In the genomic region with DNA sequence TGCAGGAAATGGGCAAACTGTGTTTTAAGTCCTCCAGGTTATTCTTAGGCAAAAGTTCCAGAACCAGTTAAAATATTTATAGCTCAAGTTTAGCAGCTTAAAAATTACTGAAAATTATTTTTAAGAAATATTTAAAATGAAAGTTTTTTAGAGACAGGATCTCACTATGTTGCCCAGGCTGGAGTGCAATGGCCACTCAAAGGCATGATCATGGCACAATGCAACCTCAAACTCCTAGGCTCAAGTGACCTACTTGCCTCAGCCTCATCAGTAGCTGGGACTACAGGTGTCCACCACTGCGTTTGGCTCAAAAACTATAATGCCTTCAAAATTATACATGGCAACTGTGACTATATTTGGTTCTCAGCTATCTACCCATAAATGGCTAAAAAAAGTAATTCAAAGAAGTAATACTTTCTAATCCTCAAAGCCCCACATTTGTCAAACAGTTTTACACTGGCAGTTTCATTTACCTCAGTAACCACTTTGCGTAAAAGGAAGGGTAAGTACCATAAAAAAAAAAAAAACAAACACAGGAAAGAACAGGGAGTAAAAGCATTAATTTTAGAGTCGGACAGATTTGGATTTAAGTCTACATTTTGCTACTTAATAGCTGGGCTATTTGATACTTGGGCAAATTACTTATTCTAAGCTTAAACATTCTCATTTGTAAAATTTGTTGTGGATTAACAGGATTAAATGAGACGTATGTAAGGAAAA, we compare ENCODE assay signal across 33 cellular contexts.
"Had no signal": no experiment of that assay in that cellular context is flagged by ENCODE, and none has a peak within 500 bp of the region (broad histone marks: within the 10 kb centered on the region; RNA-seq: fewer than 3 reads in every experiment).

No MANE protein-coding gene starts in this region.

- H3K4me3 Mint-ChIP-seq: activated naive CD4-positive, alpha-beta T cell treated with anti-CD3 and anti-CD28 coated beads for 36 hours; activated naive CD8-positive, alpha-beta T cell treated with anti-CD3 and anti-CD28 coated beads for 36 hours; effector memory CD8-positive, alpha-beta T cell; naive thymus-derived CD8-positive, alpha-beta T cell; stimulated activated naive CD8-positive, alpha-beta T cell treated with anti-CD3 and anti-CD28 coated beads, Interleukin-15, amount 100 ng/mL, for 72 hours; T-helper 1 cell treated with Interleukin-12 subunit alpha and Interleukin-12 subunit beta and Interleukin-4 antibody, amounts not matched to agents 30 μg/mL and 1 μg/mL, for 36 hours had no signal

- H3K27me3 ChIP-seq: brain microvascular endothelial cell, neutrophil, pancreas, upper lobe of left lung, vagina had no signal

- H3K27ac Mint-ChIP-seq: activated naive CD4-positive, alpha-beta T cell treated with anti-CD3 and anti-CD28 coated beads for 36 hours; activated naive CD8-positive, alpha-beta T cell treated with anti-CD3 and anti-CD28 coated beads for 36 hours; stimulated activated naive CD8-positive, alpha-beta T cell treated with anti-CD3 and anti-CD28 coated beads, Interleukin-15, amount 100 ng/mL, for 72 hours; T-helper 1 cell treated with Interleukin-12 subunit alpha and Interleukin-12 subunit beta and Interleukin-4 antibody, amounts not matched to agents 30 μg/mL and 1 μg/mL, for 36 hours had no signal

- H3K36me3 ChIP-seq: brain microvascular endothelial cell, pancreas, vagina had no signal

- H3K9me3 Mint-ChIP-seq: activated naive CD4-positive, alpha-beta T cell treated with anti-CD3 and anti-CD28 coated beads for 36 hours; activated naive CD8-positive, alpha-beta T cell treated with anti-CD3 and anti-CD28 coated beads for 36 hours; effector memory CD8-positive, alpha-beta T cell; naive thymus-derived CD8-positive, alpha-beta T cell had no signal

- ATAC-seq: effector memory CD8-positive, alpha-beta T cell; esophagus mucosa; left colon; naive thymus-derived CD8-positive, alpha-beta T cell; pancreas; psoas muscle; stimulated activated naive CD8-positive, alpha-beta T cell treated with anti-CD3 and anti-CD28 coated beads, Interleukin-15, amount 100 ng/mL, for 72 hours had no signal

- H3K27me3 Mint-ChIP-seq: activated naive CD8-positive, alpha-beta T cell treated with anti-CD3 and anti-CD28 coated beads for 36 hours; effector memory CD8-positive, alpha-beta T cell; naive thymus-derived CD8-positive, alpha-beta T cell; stimulated activated naive CD8-positive, alpha-beta T cell treated with anti-CD3 and anti-CD28 coated beads, Interleukin-15, amount 100 ng/mL, for 72 hours had no signal

- H3K9me3 ChIP-seq: neutrophil, pancreas, SK-N-SH, upper lobe of left lung, vagina had no signal

- FAIRE-seq: astrocyte, endothelial cell of umbilical vein, kidney, pancreas had no signal

- H3K9ac ChIP-seq: SK-N-SH had no signal

- DNase-seq: activated CD4-positive, alpha-beta T cell treated with anti-CD3 and anti-CD28 coated beads for 1 hour; activated CD4-positive, alpha-beta T cell treated with anti-CD3 and anti-CD28 coated beads, Interleukin-2, amount 50 U/mL, for 1 hour; activated CD8-positive, alpha-beta memory T cell treated with anti-CD3 and anti-CD28 coated beads for 24 hours; activated effector memory CD4-positive, alpha-beta T cell treated with anti-CD3 and anti-CD28 coated beads, Interleukin-2, amount 50 U/mL, for 16 hours; activated naive CD4-positive, alpha-beta T cell treated with anti-CD3 and anti-CD28 coated beads for 36 hours; activated naive CD8-positive, alpha-beta T cell treated with anti-CD3 and anti-CD28 coated beads for 36 hours; amniotic stem cell; brain microvascular endothelial cell; cortex of kidney; effector memory CD8-positive, alpha-beta T cell; foreskin fibroblast; head of caudate nucleus; hippocampal formation; kidney; left colon; midbrain; naive thymus-derived CD8-positive, alpha-beta T cell; pancreas; psoas muscle; SK-N-SH; stimulated activated CD4-positive, alpha-beta T cell treated with anti-CD3 and anti-CD28 coated beads, Interleukin-15, amount 100 ng/mL, for 24 hours; stimulated activated CD4-positive, alpha-beta T cell treated with anti-CD3 and anti-CD28 coated beads, Interleukin-2, amount 100 ng/mL, for 24 hours; stimulated activated naive CD8-positive, alpha-beta T cell treated with anti-CD3 and anti-CD28 coated beads, Interleukin-15, amount 100 ng/mL, for 72 hours; substantia nigra; SW 1271; T1000; upper lobe of left lung had no signal

- H3K4me3 ChIP-seq: pancreas, psoas muscle, upper lobe of left lung, vagina had no signal
